Comparison of ENCODE assay signal across 28 cellular contexts in the genomic region with DNA sequence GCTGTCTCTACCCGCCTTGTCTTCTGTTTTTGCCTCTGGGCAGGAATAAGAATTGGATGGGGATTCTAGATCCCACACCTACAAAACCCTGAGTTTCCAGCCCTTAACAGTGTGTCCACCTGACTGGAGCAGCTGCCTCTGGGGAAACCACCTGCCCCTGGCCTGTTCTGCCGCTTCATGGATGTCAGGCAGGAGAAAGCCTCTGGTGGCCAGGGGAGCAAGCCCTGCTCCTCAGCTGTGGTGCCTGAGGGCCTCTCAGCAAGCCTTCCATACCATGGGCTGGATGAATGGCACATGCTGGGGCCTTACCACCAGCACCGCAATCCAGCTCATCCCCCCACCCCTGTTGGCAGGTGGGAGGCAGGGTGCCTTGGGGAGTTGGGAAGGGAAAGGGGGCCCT. TPM values are rescaled to one million over a fixed set of nuclear protein-coding genes. Genes with fewer than 3 reads are reported as not detected.
DNase-seq lines count a peak whose midpoint lies in the region; ATAC-seq, FAIRE-seq and TF ChIP-seq lines count a peak whose summit lies in the region.
"Had no signal": no experiment of that assay in that cellular context is flagged by ENCODE, and none has a peak within 500 bp of the region (broad histone marks: within the 10 kb centered on the region; RNA-seq: fewer than 3 reads in every experiment).

No MANE protein-coding gene starts in this region.

- H4K8ac ChIP-seq in H1 (ENCODE audit: extremely low read depth, insufficient read depth, low read length) = peak overlapping the region; percentile 32; the same call in 1 of the 2 replicates
- H4K8ac ChIP-seq in neuronal stem cell (ENCODE audit: low read depth, low read length) = no peak overlapping the region

- H3K79me1 ChIP-seq in H1 (ENCODE audit: low read depth, low read length) (no peaks in the 10 kb centered on the region), neuronal stem cell (ENCODE audit: low read depth, low read length) (no peaks in the 10 kb centered on the region)

- no peak overlapping the region for H2AFZ ChIP-seq in H1 (ENCODE audit: low read length)
- H2AFZ ChIP-seq in neuronal stem cell (ENCODE audit: low read length) = no peak overlapping the region

- TF ChIP-seq POLR2A in H1 (IDR thresholded peaks at IDR 0.05; ENCODE audit: control extremely low read depth in 1 of 2, low read depth in 2 of 2, low read length in 2 of 2) = no peak
- no peak for TF ChIP-seq POLR2A in spleen (IDR thresholded peaks at IDR 0.05)

- peaks cover 3 to 78% of the 10 kb centered on the region in 2 experiments; a peak in 2 of 3 replicates for H3K36me3 ChIP-seq in HEK293 (ENCODE audit: control insufficient read depth in 2 of 2, insufficient read depth in 1 of 2, low read length in 2 of 2)
- H3K36me3 ChIP-seq in H1 (ENCODE audit: control insufficient read depth in 2 of 4, insufficient read depth in 4 of 4, low read length in 3 of 4) = peaks cover 0 to 3% (median 0%) of the 10 kb centered on the region in 4 experiments; a peak in 2 of 8 replicates
- peaks cover 16 to 62% of the 10 kb centered on the region in 2 donors for H3K36me3 ChIP-seq in neuronal stem cell (replicated peaks in 1 of 2; ENCODE audit: control insufficient read depth in 2 of 2, insufficient read depth in 2 of 2, low read length in 2 of 2)
- peaks cover 0 to 99% (median 95%) of the 10 kb centered on the region in 6 donors for H3K36me3 ChIP-seq in spleen
- H3K36me3 ChIP-seq: BE2C had no signal

- peaks cover 4% of the 10 kb centered on the region for H3K27me3 Mint-ChIP-seq in activated CD8-positive, alpha-beta T cell treated with anti-CD3 and anti-CD28 coated beads, Interleukin-2, amount 10 ng/mL, durations not matched to agents 7 days and 5 days (ENCODE audit: low read depth)
- H3K27me3 Mint-ChIP-seq: CD4-positive, CD25-positive, alpha-beta regulatory T cell had no signal

- DNase-seq in H1 (ENCODE audit: low read depth in 1 of 2, low spot score in 2 of 2) (no peak), neuronal stem cell (ENCODE audit: low spot score) (no peak), spleen (peak; percentile 43), NCI-H526 (lab: John Stamatoyannopoulos, UW) (no peak), T-helper 9 cell (no peak)
- DNase-seq in activated CD8-positive, alpha-beta T cell treated with anti-CD3 and anti-CD28 coated beads, Interleukin-2, amount 10 ng/mL, durations not matched to agents 7 days and 5 days = no peak
- DNase-seq: BE2C; C1 segment of cervical spinal cord; CD4-positive, alpha-beta memory T cell; CD4-positive, CD25-positive, alpha-beta regulatory T cell; COR-L47; DMS 273 treated with DMSO at 0.1 percent for 48 hours; DMS153; DMS53; DMS79; DND-41; EL; GDM1 had no signal

- peaks cover 0 to 5% (median 2%) of the 10 kb centered on the region in 4 experiments; a peak in 5 of 7 replicates for H3K27me3 ChIP-seq in H1 (replicated peaks in 1 of 4; ENCODE audit: control insufficient read depth in 3 of 4, extremely low read depth in 1 of 4, insufficient read depth in 3 of 4, low read length in 3 of 4)
- peaks cover 0 to 4% (median 3%) of the 10 kb centered on the region in 3 experiments for H3K27me3 ChIP-seq in neuronal stem cell (ENCODE audit: control insufficient read depth in 3 of 3, insufficient read depth in 3 of 3, low read depth in 1 of 3, low read length in 3 of 3)
- H3K27me3 ChIP-seq in spleen (replicated peaks in 1 of 7) = peaks cover 0 to 5% (median under 1%) of the 10 kb centered on the region in 7 donors
- H3K27me3 ChIP-seq: BE2C had no signal

- no peak overlapping the region for H3K4ac ChIP-seq in H1 (replicated peaks; ENCODE audit: insufficient read length, low read depth, low read length)
- H3K4ac ChIP-seq in neuronal stem cell (ENCODE audit: low read length) = no peak overlapping the region

- H2BK15ac ChIP-seq in H1 (ENCODE audit: low read length) (no peak overlapping the region), neuronal stem cell (ENCODE audit: low read length) (no peak overlapping the region)

- H3K4me2 ChIP-seq in H1 (ENCODE audit: insufficient read depth in 1 of 2, low read depth in 2 of 2, low read length in 2 of 2) = no peak overlapping the region
- no peak overlapping the region for H3K4me2 ChIP-seq in neuronal stem cell (ENCODE audit: insufficient read depth, low read length, poor library complexity, severe bottlenecking)
- H3K4me2 ChIP-seq: A549, BLaER1 had no signal

- no peak overlapping the region for H2BK20ac ChIP-seq in H1 (ENCODE audit: low read length)

- H3K23me2 ChIP-seq in H1 (ENCODE audit: low read depth, low read length) = no peaks in the 10 kb centered on the region

- no peak overlapping the region for H3K4me3 ChIP-seq in HEK293 (ENCODE audit: low read depth, low read length)
- H3K4me3 ChIP-seq in H1 (ENCODE audit: extremely low read depth in 1 of 4, insufficient read depth in 2 of 4, low read depth in 3 of 4, low read length in 4 of 4) = no peak overlapping the region
- no peak overlapping the region for H3K4me3 ChIP-seq in neuronal stem cell (ENCODE audit: low read length in 2 of 2)
- no peak overlapping the region for H3K4me3 ChIP-seq in spleen
- H3K4me3 ChIP-seq: A549, BLaER1 had no signal

- POLR2A ChIA-PET in HEK293 (lab: Yijun Ruan, JAX) (no interaction called here), H1 (lab: Charles Lee; ENCODE audit: partially characterized antibody) (interaction anchor here (0.7 to 2.5 kb wide), 4 partner anchors 9 to 39 kb away, joined by 3 to 9 read pairs (median 4); a partner anchor contains a TSS)
- POLR2A ChIA-PET in activated CD8-positive, alpha-beta T cell treated with anti-CD3 and anti-CD28 coated beads, Interleukin-2, amount 10 ng/mL, durations not matched to agents 7 days and 5 days (lab: Charles Lee) = no interaction called here

- no peaks in the 10 kb centered on the region for H3K79me2 ChIP-seq in H1 (ENCODE audit: control insufficient read depth in 1 of 2, insufficient read depth in 2 of 2, low read length in 2 of 2)

- H3K27ac Mint-ChIP-seq in activated CD8-positive, alpha-beta T cell treated with anti-CD3 and anti-CD28 coated beads, Interleukin-2, amount 10 ng/mL, durations not matched to agents 7 days and 5 days = no peak overlapping the region

- H3K4me1 ChIP-seq in HEK293 (ENCODE audit: control insufficient read depth, insufficient read depth, low read length) (no peaks in the 10 kb centered on the region), H1 (replicated peaks in 1 of 4; ENCODE audit: control insufficient read depth in 3 of 4, insufficient read depth in 4 of 4, low read length in 3 of 4) (no peaks in the 10 kb centered on the region), neuronal stem cell (ENCODE audit: control insufficient read depth in 2 of 2, insufficient read depth in 1 of 2, low read depth in 1 of 2, low read length in 2 of 2) (peaks cover 3 to 11% of the 10 kb centered on the region in 2 donors), spleen (peaks cover 0 to 2% (median under 1%) of the 10 kb centered on the region in 6 donors)
- H3K4me1 ChIP-seq: A549, BE2C, BLaER1 had no signal

- H3K27ac ChIP-seq in HEK293 (ENCODE audit: extremely low read depth, low read depth, low read length) = no peak overlapping the region
- no peak overlapping the region for H3K27ac ChIP-seq in H1 (ENCODE audit: low read depth, low read length)
- no peak overlapping the region for H3K27ac ChIP-seq in neuronal stem cell (replicated peaks; ENCODE audit: low read length)
- H3K27ac ChIP-seq in spleen = no peak overlapping the region
- H3K27ac ChIP-seq: 22Rv1, A549, BLaER1 had no signal

- no peak for TF ChIP-seq CTCF in HEK293 (tag by site-specific recombination; IDR thresholded peaks at IDR 0.05)
- TF ChIP-seq CTCF in H1 (IDR thresholded peaks at IDR 0.05; ENCODE audit: control extremely low read depth in 1 of 3, insufficient read depth in 1 of 3, low read depth in 1 of 3, low read length in 3 of 3) = no peak
- no peak for TF ChIP-seq CTCF in spleen (IDR thresholded peaks at IDR 0.05 in 8 of 11, conservative IDR thresholded peaks at IDR 0.05 in 3 of 11)

- H2BK12ac ChIP-seq in H1 (ENCODE audit: low read depth, low read length) (no peak overlapping the region), neuronal stem cell (ENCODE audit: low read length) (no peak overlapping the region)

- H2BK120ac ChIP-seq in H1 (replicated peaks; ENCODE audit: low read depth, low read length) = no peak overlapping the region
- H2BK120ac ChIP-seq in neuronal stem cell (ENCODE audit: low read depth, low read length) = no peak overlapping the region

- no peaks in the 10 kb centered on the region for H3K9me3 Mint-ChIP-seq in activated CD8-positive, alpha-beta T cell treated with anti-CD3 and anti-CD28 coated beads, Interleukin-2, amount 10 ng/mL, durations not matched to agents 7 days and 5 days (ENCODE audit: insufficient read depth)
- H3K9me3 Mint-ChIP-seq: CD4-positive, alpha-beta memory T cell; CD4-positive, CD25-positive, alpha-beta regulatory T cell; CD8-positive, alpha-beta memory T cell had no signal

- H3K4me1 Mint-ChIP-seq in activated CD8-positive, alpha-beta T cell treated with anti-CD3 and anti-CD28 coated beads, Interleukin-2, amount 10 ng/mL, durations not matched to agents 7 days and 5 days (ENCODE audit: low read depth) = no peaks in the 10 kb centered on the region

- H4K20me1 ChIP-seq in H1 (replicated peaks in 1 of 2; ENCODE audit: control insufficient read depth in 1 of 2, insufficient read depth in 2 of 2, low read length in 2 of 2) = peaks cover 0 to 4% of the 10 kb centered on the region in 2 experiments

- H2AK5ac ChIP-seq in H1 (ENCODE audit: low read depth, low read length) (no peak overlapping the region), neuronal stem cell (ENCODE audit: low read depth, low read length) (no peak overlapping the region)

- H3K18ac ChIP-seq in H1 (ENCODE audit: extremely low read depth, low read length) = no peak overlapping the region
- no peak overlapping the region for H3K18ac ChIP-seq in neuronal stem cell (ENCODE audit: low read length)

- H3K36me3 Mint-ChIP-seq in activated CD8-positive, alpha-beta T cell treated with anti-CD3 and anti-CD28 coated beads, Interleukin-2, amount 10 ng/mL, durations not matched to agents 7 days and 5 days (ENCODE audit: low read depth) = peaks cover 25% of the 10 kb centered on the region

- H2BK5ac ChIP-seq in H1 (ENCODE audit: low read depth, low read length) (no peak overlapping the region), neuronal stem cell (ENCODE audit: low read length) (no peak overlapping the region)

- no peak for FAIRE-seq in H1 (lab: Jason Lieb, UNC)
- FAIRE-seq: A549, GM12891, GM19239 had no signal

- no peak overlapping the region for H4K5ac ChIP-seq in H1 (ENCODE audit: insufficient read length, low read depth, low read length)

- intact Hi-C loops in spleen (cut with DNase I; ENCODE audit: low total_unique reads) = no loop called here

- 90% methylated on average over 3 of the region's 3 CpGs; no CpG with 5 or more reads in 1 of the 2 experiments for WGBS in H1 (ENCODE audit: extremely low coverage in 1 of 2, insufficient coverage in 1 of 2, insufficient read length in 1 of 2, insufficient replicate concordance in 2 of 2, low coverage in 1 of 2, low lambda C conversion rate in 2 of 2, missing lambda C conversion rate in 1 of 2), 2 experiments
- no CpG with 5 or more reads among the region's 3 CpGs for WGBS in neuronal stem cell (ENCODE audit: extremely low coverage in 2 of 2, insufficient read length in 2 of 2, insufficient replicate concordance in 1 of 2), 2 donors
- WGBS in spleen, 5 donors = 93 to 100% (median 97%) methylated on average over 2 to 3 of the region's 3 CpGs

- no peak overlapping the region for H3K56ac ChIP-seq in H1 (replicated peaks; ENCODE audit: insufficient read length, low read depth, low read length)

- H4K91ac ChIP-seq in H1 (replicated peaks; ENCODE audit: insufficient read length, low read length) (no peak overlapping the region), neuronal stem cell (ENCODE audit: low read depth, low read length, poor library complexity) (no peak overlapping the region)

- no peak for TF ChIP-seq RAD21 in H1 (IDR thresholded peaks at IDR 0.05 in 1 of 2, conservative IDR thresholded peaks at IDR 0.05 in 1 of 2; ENCODE audit: low read depth in 2 of 2, low read length in 2 of 2)

- CTCF ChIA-PET in HEK293 (lab: Yijun Ruan, JAX) (interaction anchor here (1.4 kb wide), 1 partner anchor 16 kb away, joined by 3 read pairs; no protein-coding TSS in a partner anchor), H1 (lab: Charles Lee; ENCODE audit: partially characterized antibody) (interaction anchor here (0.5 to 7.7 kb wide), 7 partner anchors 28 to 544 kb away, joined by 3 to 43 read pairs (median 4); no protein-coding TSS in a partner anchor)
- CTCF ChIA-PET in activated CD8-positive, alpha-beta T cell treated with anti-CD3 and anti-CD28 coated beads, Interleukin-2, amount 10 ng/mL, durations not matched to agents 7 days and 5 days (lab: Charles Lee) = interaction anchor here (1.9 kb wide), 1 partner anchor 234 kb away, joined by 6 read pairs; no protein-coding TSS in a partner anchor

- H3K4me3 Mint-ChIP-seq in activated CD8-positive, alpha-beta T cell treated with anti-CD3 and anti-CD28 coated beads, Interleukin-2, amount 10 ng/mL, durations not matched to agents 7 days and 5 days = no peak overlapping the region
- H3K4me3 Mint-ChIP-seq: CD14-positive monocyte; CD4-positive, alpha-beta memory T cell; CD4-positive, CD25-positive, alpha-beta regulatory T cell; CD8-positive, alpha-beta memory T cell had no signal

- H3K9me3 ChIP-seq in HEK293 (ENCODE audit: control insufficient read depth, insufficient read depth, low read depth, low read length) (no peaks in the 10 kb centered on the region), H1 (ENCODE audit: insufficient read depth in 2 of 2, low read depth in 1 of 2, low read length in 1 of 2) (no peaks in the 10 kb centered on the region), neuronal stem cell (replicated peaks in 1 of 2; ENCODE audit: control insufficient read depth in 2 of 2, insufficient read depth in 1 of 2, low read depth in 1 of 2, low read length in 2 of 2) (no peaks in the 10 kb centered on the region), spleen (no peaks in the 10 kb centered on the region)
- H3K9me3 ChIP-seq: A549, BE2C, BLaER1 had no signal

- H3K9ac ChIP-seq in H1 (replicated peaks in 1 of 4; ENCODE audit: extremely low read depth in 1 of 4, low read depth in 3 of 4, low read length in 3 of 4) (no peak overlapping the region), neuronal stem cell (ENCODE audit: low read depth, low read length, poor library complexity) (peak overlapping the region; percentile 13)
- H3K9ac ChIP-seq: BLaER1 had no signal

- no peak for TF ChIP-seq EP300 in H1 (IDR thresholded peaks at IDR 0.05; ENCODE audit: borderline replicate concordance in 1 of 2, low read depth in 2 of 2, low read length in 2 of 2)

- ATAC-seq in activated CD8-positive, alpha-beta T cell treated with anti-CD3 and anti-CD28 coated beads, Interleukin-2, amount 10 ng/mL, durations not matched to agents 7 days and 5 days = no peak
- ATAC-seq: A549 had no signal

- H3K14ac ChIP-seq in H1 (ENCODE audit: insufficient read length) (no peak overlapping the region), neuronal stem cell (ENCODE audit: low read length) (no peak overlapping the region)

- H3K23ac ChIP-seq in H1 (ENCODE audit: insufficient read length) = no peak overlapping the region
- H3K23ac ChIP-seq in neuronal stem cell (ENCODE audit: low read depth, low read length, poor library complexity) = no peak overlapping the region

RNA-seq across cellular contexts. Expression of a gene that starts 5.3 kb away (rescaled TPM):
- total RNA-seq in H1 (2021; fragmentation: NEBNext Ultra II Directional; extraction: Animal tissue kit (Norgen Biotek cat#: 25700)) = 4.4 and 4.8 TPM in 2 replicates
- polyA plus RNA-seq in H1 (2011; rRNA removed) (6.0 and 7.1 TPM in 2 replicates), spleen (under 1 TPM; 0.15 to 0.22 (median 0.17) TPM)
- 6.7 TPM for polyA plus RNA-seq in H1 (2011; cell fraction: cytosol; rRNA removed)
- 24.1 TPM for polyA plus RNA-seq in H1 (2011; cell fraction: nucleus; rRNA removed)
- 5.7 to 9.0 TPM (median 7.4 TPM) in 4 replicates for polyA plus RNA-seq in H1 (2012, experiment 1 of 2)
- 4.7 TPM for polyA plus RNA-seq in H1 (2012, experiment 2 of 2)
- polyA plus RNA-seq in H1 (2013, experiment 1 of 2) = 3.6 TPM
- 3.5 TPM for polyA plus RNA-seq in H1 (2013, experiment 2 of 2)
- 5.5 and 6.8 TPM in 2 replicates for polyA minus RNA-seq in H1 (2011; rRNA and poly(A)+ RNA removed)
- 2.9 TPM for polyA minus RNA-seq in H1 (2011; cell fraction: cytosol; rRNA and poly(A)+ RNA removed)
- 1.7 TPM for polyA minus RNA-seq in H1 (2011; cell fraction: nucleus; rRNA and poly(A)+ RNA removed)
- 0.21 TPM for polyA plus RNA-seq in neuronal stem cell (2013, experiment 1 of 2)
- polyA plus RNA-seq in neuronal stem cell (2013, experiment 2 of 2) = 0.12 TPM
- under 1 TPM in 1 of 7 donors, not detected in 6; 0.63 TPM for total RNA-seq in spleen
- not detected for total RNA-seq in activated CD8-positive, alpha-beta T cell treated with anti-CD3 and anti-CD28 coated beads, Interleukin-2, amount 10 ng/mL, durations not matched to agents 7 days and 5 days
- total RNA-seq: A172; CD4-positive, CD25-positive, alpha-beta regulatory T cell; Daoy had no signal
- polyA plus RNA-seq: CD4-positive, alpha-beta memory T cell; CD4-positive, CD25-positive, alpha-beta regulatory T cell; CD8-positive, alpha-beta memory T cell had no signal

RNA-seq across cellular contexts. Expression of a gene that starts 33.2 kb away (rescaled TPM):
- 21.7 and 27.7 TPM in 2 replicates for total RNA-seq in H1 (2021; fragmentation: NEBNext Ultra II Directional; extraction: Animal tissue kit (Norgen Biotek cat#: 25700))
- 11.3 and 16.3 TPM in 2 replicates for polyA plus RNA-seq in H1 (2011; rRNA removed)
- polyA plus RNA-seq in H1 (2011; cell fraction: cytosol; rRNA removed) = 16.2 TPM
- 39.8 TPM for polyA plus RNA-seq in H1 (2011; cell fraction: nucleus; rRNA removed)
- polyA plus RNA-seq in H1 (2012, experiment 1 of 2) = 14.0 to 20.6 TPM (median 19.7 TPM) in 4 replicates
- 9.8 TPM for polyA plus RNA-seq in H1 (2012, experiment 2 of 2)
- polyA plus RNA-seq in H1 (2013, experiment 1 of 2) = 12.4 TPM
- polyA plus RNA-seq in H1 (2013, experiment 2 of 2) = 11.0 TPM
- 13.9 and 19.8 TPM in 2 replicates for polyA minus RNA-seq in H1 (2011; rRNA and poly(A)+ RNA removed)
- polyA minus RNA-seq in H1 (2011; cell fraction: cytosol; rRNA and poly(A)+ RNA removed) = 16.2 TPM
- polyA minus RNA-seq in H1 (2011; cell fraction: nucleus; rRNA and poly(A)+ RNA removed) = 21.4 TPM
- 8.1 TPM for polyA plus RNA-seq in neuronal stem cell (2013, experiment 1 of 2)
- polyA plus RNA-seq in neuronal stem cell (2013, experiment 2 of 2) = 8.2 TPM
- total RNA-seq in spleen = 10 to 100 TPM; 24.9 to 31.9 (median 27.0) TPM
- polyA plus RNA-seq in spleen = 1 to 10 TPM; 5.5 to 9.3 (median 6.4) TPM
- 10 to 100 TPM; 54.7 to 57.4 TPM for total RNA-seq in activated CD8-positive, alpha-beta T cell treated with anti-CD3 and anti-CD28 coated beads, Interleukin-2, amount 10 ng/mL, durations not matched to agents 7 days and 5 days

RNA-seq across cellular contexts. Expression of a gene that starts 49.0 kb away (rescaled TPM):
- total RNA-seq in H1 (2021; fragmentation: NEBNext Ultra II Directional; extraction: Animal tissue kit (Norgen Biotek cat#: 25700)) = 46.2 and 47.6 TPM in 2 replicates
- polyA plus RNA-seq in H1 (2011; rRNA removed) (55.3 and 58.0 TPM in 2 replicates), spleen (10 to 100 TPM; 43.5 to 47.8 (median 45.1) TPM)
- 52.0 TPM for polyA plus RNA-seq in H1 (2011; cell fraction: cytosol; rRNA removed)
- polyA plus RNA-seq in H1 (2011; cell fraction: nucleus; rRNA removed) = 56.4 TPM
- 42.7 to 53.2 TPM (median 52.7 TPM) in 4 replicates for polyA plus RNA-seq in H1 (2012, experiment 1 of 2)
- polyA plus RNA-seq in H1 (2012, experiment 2 of 2) = 61.6 TPM
- 22.3 TPM for polyA plus RNA-seq in H1 (2013, experiment 1 of 2)
- polyA plus RNA-seq in H1 (2013, experiment 2 of 2) = 21.8 TPM
- polyA minus RNA-seq in H1 (2011; rRNA and poly(A)+ RNA removed) = 42.2 and 52.5 TPM in 2 replicates
- polyA minus RNA-seq in H1 (2011; cell fraction: cytosol; rRNA and poly(A)+ RNA removed) = 24.7 TPM
- polyA minus RNA-seq in H1 (2011; cell fraction: nucleus; rRNA and poly(A)+ RNA removed) = 34.0 TPM
- polyA plus RNA-seq in neuronal stem cell (2013, experiment 1 of 2) = 17.9 TPM
- polyA plus RNA-seq in neuronal stem cell (2013, experiment 2 of 2) = 17.5 TPM
- 10 to 100 TPM; 55.2 to 84.6 (median 67.2) TPM for total RNA-seq in spleen
- 10 to 100 TPM; 45.7 TPM for total RNA-seq in activated CD8-positive, alpha-beta T cell treated with anti-CD3 and anti-CD28 coated beads, Interleukin-2, amount 10 ng/mL, durations not matched to agents 7 days and 5 days

RNA-seq across cellular contexts. Expression of a gene that starts 51.5 kb away (rescaled TPM):
- 29.6 and 31.2 TPM in 2 replicates for total RNA-seq in H1 (2021; fragmentation: NEBNext Ultra II Directional; extraction: Animal tissue kit (Norgen Biotek cat#: 25700))
- polyA plus RNA-seq in H1 (2011; rRNA removed) = 46.8 and 58.1 TPM in 2 replicates
- polyA plus RNA-seq in H1 (2011; cell fraction: cytosol; rRNA removed) = 43.7 TPM
- 68.1 TPM for polyA plus RNA-seq in H1 (2011; cell fraction: nucleus; rRNA removed)
- 27.5 to 32.7 TPM (median 30.0 TPM) in 4 replicates for polyA plus RNA-seq in H1 (2012, experiment 1 of 2)
- 32.6 TPM for polyA plus RNA-seq in H1 (2012, experiment 2 of 2)
- polyA plus RNA-seq in H1 (2013, experiment 1 of 2) = 35.1 TPM
- 33.4 TPM for polyA plus RNA-seq in H1 (2013, experiment 2 of 2)
- polyA minus RNA-seq in H1 (2011; rRNA and poly(A)+ RNA removed) = 75.8 and 82.3 TPM in 2 replicates
- polyA minus RNA-seq in H1 (2011; cell fraction: cytosol; rRNA and poly(A)+ RNA removed) = 31.4 TPM
- 70.6 TPM for polyA minus RNA-seq in H1 (2011; cell fraction: nucleus; rRNA and poly(A)+ RNA removed)
- polyA plus RNA-seq in neuronal stem cell (2013, experiment 1 of 2) = 24.0 TPM
- polyA plus RNA-seq in neuronal stem cell (2013, experiment 2 of 2) = 27.1 TPM
- 10 to 100 TPM; 22.0 to 34.5 (median 28.1) TPM for total RNA-seq in spleen
- polyA plus RNA-seq in spleen = 10 to 100 TPM in 2 of 3 donors, 1 to 10 TPM in 1; 9.3 to 16.7 (median 15.9) TPM
- 10 to 100 TPM; 36.9 to 37.7 TPM for total RNA-seq in activated CD8-positive, alpha-beta T cell treated with anti-CD3 and anti-CD28 coated beads, Interleukin-2, amount 10 ng/mL, durations not matched to agents 7 days and 5 days
